Comparison of ENCODE assay signal across 1 cellular context in genomic region chr16:87815567-87815966, GRCh38.
A peak's percentile ranks its signal among the peaks of the same experiment; 100 is the strongest.
TF ChIP-seq lines count a peak whose summit lies in the region.

No MANE protein-coding gene starts in this region.

TF ChIP-seq in HepG2, 621 proteins besides CTCF, POLR2A, EP300 and RAD21 (continued from another document and continues in another):
- TF ChIP-seq RERE (CRISPR knock-in tag; IDR thresholded peaks at IDR 0.05; ENCODE audit: low read depth) (no peak), SKIL (CRISPR knock-in tag; IDR thresholded peaks at IDR 0.05; ENCODE audit: borderline replicate concordance) (peak; percentile 59; the same call in 1 of the 2 replicates), ZNF121 (CRISPR knock-in tag; IDR thresholded peaks at IDR 0.05) (peak; percentile 72; the same call in 1 of the 2 replicates), LCORL (IDR thresholded peaks at IDR 0.05) (no peak), LCORL (CRISPR knock-in tag; IDR thresholded peaks at IDR 0.05) (peak; percentile 96), STAG1 (CRISPR knock-in tag; IDR thresholded peaks at IDR 0.05) (peak; percentile 77), ERF (CRISPR knock-in tag; IDR thresholded peaks at IDR 0.05) (peak; percentile 28; the same call in 1 of the 2 replicates), GABPA (IDR thresholded peaks at IDR 0.05; ENCODE audit: low read depth, low read length) (no peak), GABPA (CRISPR knock-in tag; IDR thresholded peaks at IDR 0.05; ENCODE audit: low read depth) (no peak), DR1 (CRISPR knock-in tag; IDR thresholded peaks at IDR 0.05) (no peak), ZNF687 (CRISPR knock-in tag; IDR thresholded peaks at IDR 0.05) (peak; percentile 88), SOX5 (CRISPR knock-in tag; IDR thresholded peaks at IDR 0.05; ENCODE audit: borderline replicate concordance) (peak; percentile 60; the same call in 1 of the 2 replicates), HIC2 (CRISPR knock-in tag; IDR thresholded peaks at IDR 0.05; ENCODE audit: low read depth) (peak; percentile 49; the same call in 1 of the 2 replicates), FOXA1 (IDR thresholded peaks at IDR 0.05) (no peak), FOXA1 (CRISPR knock-in tag; IDR thresholded peaks at IDR 0.05) (peak; percentile 43), ZNF333 (CRISPR knock-in tag; IDR thresholded peaks at IDR 0.05; ENCODE audit: borderline replicate concordance) (0 out of 2 replicates have a peak, but pooled peaks have one; percentile 63), SMARCC2 (IDR thresholded peaks at IDR 0.05) (no peak), ZNF772 (CRISPR knock-in tag; IDR thresholded peaks at IDR 0.05) (0 out of 2 replicates have a peak, but pooled peaks have one; percentile 63), SSRP1 (CRISPR knock-in tag; IDR thresholded peaks at IDR 0.05) (0 out of 2 replicates have a peak, but pooled peaks have one; percentile 68), HBP1 (CRISPR knock-in tag; IDR thresholded peaks at IDR 0.05; ENCODE audit: low read depth) (0 out of 2 replicates have a peak, but pooled peaks have one; percentile 39), KLF11 (CRISPR knock-in tag; IDR thresholded peaks at IDR 0.05) (0 out of 2 replicates have a peak, but pooled peaks have one; percentile 74), MXD1 (CRISPR knock-in tag; IDR thresholded peaks at IDR 0.05) (peak; percentile 50; the same call in 1 of the 2 replicates), KDM2A (CRISPR knock-in tag; IDR thresholded peaks at IDR 0.05; ENCODE audit: borderline replicate concordance, low read depth) (peak; percentile 64; the same call in 1 of the 2 replicates), MED1 (CRISPR knock-in tag; IDR thresholded peaks at IDR 0.05) (peak; percentile 80), PATZ1 (CRISPR knock-in tag; IDR thresholded peaks at IDR 0.05) (peak; percentile 94), HNRNPL (IDR thresholded peaks at IDR 0.05; ENCODE audit: low read depth, low read length) (0 out of 2 replicates have a peak, but pooled peaks have one; percentile 52), TFDP2 (CRISPR knock-in tag; IDR thresholded peaks at IDR 0.05) (no peak), ZNF230 (CRISPR knock-in tag; IDR thresholded peaks at IDR 0.05) (no peak), MXI1 (IDR thresholded peaks at IDR 0.05; ENCODE audit: borderline replicate concordance, low read depth, low read length) (peak; percentile 15; the same call in 1 of the 3 replicates), ZBTB4 (CRISPR knock-in tag; IDR thresholded peaks at IDR 0.05; ENCODE audit: borderline replicate concordance) (0 out of 2 replicates have a peak, but pooled peaks have one; percentile 35), ZNF263 (CRISPR knock-in tag; IDR thresholded peaks at IDR 0.05) (peak; percentile 80), SRF (IDR thresholded peaks at IDR 0.05; ENCODE audit: low read depth, low read length) (0 out of 2 replicates have a peak, but pooled peaks have one; percentile 18)
